In the genomic region with DNA sequence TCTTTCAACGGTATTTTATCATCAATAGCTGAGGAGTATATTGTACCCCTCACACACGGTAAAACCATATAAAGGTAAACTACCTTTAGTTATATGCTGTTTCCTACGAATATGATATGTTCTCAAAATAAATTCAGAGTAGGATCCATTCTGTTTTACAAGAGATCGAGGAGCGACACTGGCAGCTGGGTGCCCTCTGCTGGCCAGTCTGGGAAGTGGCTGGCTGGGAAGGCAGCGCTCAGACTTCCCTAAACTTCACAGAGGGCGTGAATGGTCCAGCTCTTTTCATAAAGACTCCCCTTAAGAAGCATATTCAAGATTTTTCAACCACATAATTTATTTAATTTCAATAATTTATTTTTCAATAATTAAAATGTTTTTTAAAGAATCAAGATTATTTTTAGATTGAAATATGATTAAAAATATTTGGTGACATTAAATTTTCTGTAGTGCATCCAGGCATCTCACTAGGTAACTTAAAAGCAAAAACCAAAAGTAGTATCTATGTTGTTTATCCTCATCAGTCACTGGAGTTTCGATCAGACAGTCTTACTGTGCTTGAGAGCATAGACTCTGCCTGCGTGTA, we compare ENCODE assay signal across 8 cellular contexts.
DNase-seq lines count a peak whose midpoint lies in the region; ATAC-seq and TF ChIP-seq lines count a peak whose summit lies in the region.

No MANE protein-coding gene starts in this region.

- no peak for TF ChIP-seq EP300 in Ishikawa (IDR thresholded peaks at IDR 0.05; ENCODE audit: borderline replicate concordance)

- intact Hi-C loops in ascending aorta (cut with DNase I), result loop anchor here (5.0 kb wide), 1 partner anchor 408 kb away; no protein-coding TSS in a partner anchor

- DNase-seq in G401 (ENCODE audit: low spot score) (peak; percentile 80), SW480 (ENCODE audit: low spot score) (peak; percentile 29), ascending aorta (ENCODE audit: low spot score in 2 of 2) (no peak), hepatocyte (ENCODE audit: low spot score) (peak; percentile 74), GDM1 (lab: John Stamatoyannopoulos, UW) (no peak)

- no peak overlapping the region for H3K9ac ChIP-seq in skeletal muscle satellite cell (ENCODE audit: low read depth, low read length)

- peak; percentile 52 to 97 (median 93) for TF ChIP-seq CTCF in ascending aorta (IDR thresholded peaks at IDR 0.05)
- TF ChIP-seq CTCF in hepatocyte (IDR thresholded peaks at IDR 0.05; ENCODE audit: poor library complexity), result peak; percentile 96

- H3K4me3 ChIP-seq in ascending aorta (no peak overlapping the region), hepatocyte (no peak overlapping the region), skeletal muscle satellite cell (ENCODE audit: low read length) (no peak overlapping the region)

- H4K20me1 ChIP-seq in hepatocyte (ENCODE audit: insufficient read depth, poor library complexity, severe bottlenecking), result no peaks in the 10 kb centered on the region

- in situ Hi-C loops in G401 (cut with HindIII; ENCODE audit: low sequenced_read_pairs), result no loop called here

- H3K4me2 ChIP-seq in hepatocyte (peak overlapping the region; percentile 43), skeletal muscle satellite cell (ENCODE audit: low read length) (peak overlapping the region; percentile 66)

- no peaks in the 10 kb centered on the region for H3K9me2 ChIP-seq in hepatocyte (replicated peaks; ENCODE audit: insufficient read depth)

- H3K9me3 ChIP-seq in ascending aorta, result no peaks in the 10 kb centered on the region
- H3K9me3 ChIP-seq in hepatocyte (ENCODE audit: low read depth), result no peaks in the 10 kb centered on the region
- no peaks in the 10 kb centered on the region for H3K9me3 ChIP-seq in skeletal muscle satellite cell (replicated peaks; ENCODE audit: low read length)

- H3K27ac ChIP-seq in ascending aorta (no peak overlapping the region), hepatocyte (no peak overlapping the region)

- H2AFZ ChIP-seq in hepatocyte, result no peak overlapping the region

- WGBS in hepatocyte (ENCODE audit: low lambda C conversion rate, missing lambda C conversion rate), result 16% methylated on average over 9 of the region's 9 CpGs

- peak; percentile 84 for ATAC-seq in GM21528 (IDR thresholded peaks at IDR 0.05; ENCODE audit: low FRiP score, unreplicated experiment)

- H3K4me1 ChIP-seq in ascending aorta (no peaks in the 10 kb centered on the region), hepatocyte (ENCODE audit: insufficient read depth) (no peaks in the 10 kb centered on the region), skeletal muscle satellite cell (ENCODE audit: control insufficient read depth, insufficient read depth, low read length) (peaks cover 4% of the 10 kb centered on the region)

- no peaks in the 10 kb centered on the region for H3K27me3 ChIP-seq in ascending aorta
- peaks cover 54% of the 10 kb centered on the region for H3K27me3 ChIP-seq in hepatocyte
- H3K27me3 ChIP-seq in skeletal muscle satellite cell (ENCODE audit: control insufficient read depth, insufficient read depth, low read length), result peaks cover 29% of the 10 kb centered on the region

- no peaks in the 10 kb centered on the region for H3K79me2 ChIP-seq in hepatocyte

- H3K36me3 ChIP-seq in ascending aorta (no peaks in the 10 kb centered on the region), hepatocyte (replicated peaks; ENCODE audit: insufficient read depth, low read depth) (no peaks in the 10 kb centered on the region), skeletal muscle satellite cell (ENCODE audit: insufficient read depth, low read length) (no peaks in the 10 kb centered on the region)

- peak; percentile 80 for TF ChIP-seq RAD21 in Ishikawa (IDR thresholded peaks at IDR 0.05; ENCODE audit: low read depth)

TF ChIP-seq in Ishikawa, 13 proteins besides CTCF, POLR2A, EP300 and RAD21:
- TF ChIP-seq CEBPB (IDR thresholded peaks at IDR 0.05) (no peak), NFIC (IDR thresholded peaks at IDR 0.05) (no peak), FOXM1 (IDR thresholded peaks at IDR 0.05; ENCODE audit: borderline replicate concordance, low read depth) (no peak), TAF1 (IDR thresholded peaks at IDR 0.05; ENCODE audit: low read depth) (no peak)
- TF ChIP-seq, protein P1, sequence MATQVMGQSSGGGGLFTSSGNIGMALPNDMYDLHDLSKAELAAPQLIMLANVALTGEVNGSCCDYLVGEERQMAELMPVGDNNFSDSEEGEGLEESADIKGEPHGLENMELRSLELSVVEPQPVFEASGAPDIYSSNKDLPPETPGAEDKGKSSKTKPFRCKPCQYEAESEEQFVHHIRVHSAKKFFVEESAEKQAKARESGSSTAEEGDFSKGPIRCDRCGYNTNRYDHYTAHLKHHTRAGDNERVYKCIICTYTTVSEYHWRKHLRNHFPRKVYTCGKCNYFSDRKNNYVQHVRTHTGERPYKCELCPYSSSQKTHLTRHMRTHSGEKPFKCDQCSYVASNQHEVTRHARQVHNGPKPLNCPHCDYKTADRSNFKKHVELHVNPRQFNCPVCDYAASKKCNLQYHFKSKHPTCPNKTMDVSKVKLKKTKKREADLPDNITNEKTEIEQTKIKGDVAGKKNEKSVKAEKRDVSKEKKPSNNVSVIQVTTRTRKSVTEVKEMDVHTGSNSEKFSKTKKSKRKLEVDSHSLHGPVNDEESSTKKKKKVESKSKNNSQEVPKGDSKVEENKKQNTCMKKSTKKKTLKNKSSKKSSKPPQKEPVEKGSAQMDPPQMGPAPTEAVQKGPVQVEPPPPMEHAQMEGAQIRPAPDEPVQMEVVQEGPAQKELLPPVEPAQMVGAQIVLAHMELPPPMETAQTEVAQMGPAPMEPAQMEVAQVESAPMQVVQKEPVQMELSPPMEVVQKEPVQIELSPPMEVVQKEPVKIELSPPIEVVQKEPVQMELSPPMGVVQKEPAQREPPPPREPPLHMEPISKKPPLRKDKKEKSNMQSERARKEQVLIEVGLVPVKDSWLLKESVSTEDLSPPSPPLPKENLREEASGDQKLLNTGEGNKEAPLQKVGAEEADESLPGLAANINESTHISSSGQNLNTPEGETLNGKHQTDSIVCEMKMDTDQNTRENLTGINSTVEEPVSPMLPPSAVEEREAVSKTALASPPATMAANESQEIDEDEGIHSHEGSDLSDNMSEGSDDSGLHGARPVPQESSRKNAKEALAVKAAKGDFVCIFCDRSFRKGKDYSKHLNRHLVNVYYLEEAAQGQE (IDR thresholded peaks at IDR 0.05; ENCODE audit: low read depth), result no peak

Comparison
In these comparisons a context has a peak if more than half of its experiments do, and no peak if none do; other contexts are left out.
1. DNase-seq: peak in G401 (single experiment), SW480 (single experiment) and hepatocyte (single experiment); none in ascending aorta (0 of 2) and GDM1 (single experiment).